In the genomic region with DNA sequence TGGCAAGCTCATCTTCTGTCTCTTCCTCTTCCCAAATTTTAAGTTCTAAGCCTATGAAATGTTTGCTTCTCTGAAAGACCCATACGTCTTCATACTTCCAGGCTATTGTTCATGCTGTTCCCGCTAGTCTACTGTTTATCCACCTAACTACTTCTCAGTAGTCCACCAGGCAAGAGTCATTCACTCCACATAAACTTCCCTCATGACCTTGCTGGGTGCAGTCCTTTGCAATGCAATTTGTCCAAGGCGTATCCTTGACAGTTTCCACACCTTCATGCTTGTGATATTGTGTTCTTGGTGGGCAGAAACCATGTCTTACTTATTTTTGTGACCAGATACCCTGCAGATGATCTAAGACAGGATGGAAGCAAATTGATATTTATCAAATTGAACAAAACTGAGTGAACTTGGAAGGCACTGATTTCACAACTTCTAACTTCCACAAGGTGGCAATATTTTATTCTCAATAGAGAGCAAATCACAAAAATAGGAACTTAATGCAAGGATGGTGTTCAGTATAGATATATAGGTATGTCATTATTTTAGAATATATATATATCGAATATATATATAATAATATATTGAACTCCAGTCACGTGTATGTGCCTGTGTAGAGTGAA, we compare ENCODE assay signal across 8 cellular contexts.
DNase-seq lines count a peak whose midpoint lies in the region; ATAC-seq and TF ChIP-seq lines count a peak whose summit lies in the region.
"Had no signal": no experiment of that assay in that cellular context is flagged by ENCODE, and none has a peak within 500 bp of the region (broad histone marks: within the 10 kb centered on the region; RNA-seq: fewer than 3 reads in every experiment).

No MANE protein-coding gene starts in this region.

- TF ChIP-seq CTCF in epithelial cell of esophagus (IDR thresholded peaks at IDR 0.05; ENCODE audit: insufficient read depth, low read depth, low read length, missing control alignments) = peak; percentile 43

- ATAC-seq in GM21360 (IDR thresholded peaks at IDR 0.05; ENCODE audit: unreplicated experiment) (peak; percentile 51), HG03039 (IDR thresholded peaks at IDR 0.05; ENCODE audit: unreplicated experiment) (no peak)

- H3K4me3 ChIP-seq in epithelial cell of esophagus (ENCODE audit: low read length) = no peak overlapping the region

- DNase-seq in NCI-H82 (lab: John Stamatoyannopoulos, UW) = peak; percentile 13
- DNase-seq in epithelial cell of esophagus (ENCODE audit: low read depth) = peak; percentile 52
- DNase-seq in retina = peak; percentile 20
- DNase-seq in nucleus accumbens (lab: John Stamatoyannopoulos, UW) = no peak
- no peak for DNase-seq in effector CD4-positive, alpha-beta T cell
- DNase-seq: activated T-cell treated with anti-CD3 and anti-CD28 coated beads, Interleukin-2, amount 50 U/mL, for 24 hours had no signal

Comparison
In these comparisons a context has a peak if more than half of its experiments do, and no peak if none do; other contexts are left out.
1. DNase-seq: peak in NCI-H82 (single experiment), epithelial cell of esophagus (single experiment) and retina (single experiment); none in nucleus accumbens (0 of 56) and effector CD4-positive, alpha-beta T cell (single experiment).